In the genomic region with DNA sequence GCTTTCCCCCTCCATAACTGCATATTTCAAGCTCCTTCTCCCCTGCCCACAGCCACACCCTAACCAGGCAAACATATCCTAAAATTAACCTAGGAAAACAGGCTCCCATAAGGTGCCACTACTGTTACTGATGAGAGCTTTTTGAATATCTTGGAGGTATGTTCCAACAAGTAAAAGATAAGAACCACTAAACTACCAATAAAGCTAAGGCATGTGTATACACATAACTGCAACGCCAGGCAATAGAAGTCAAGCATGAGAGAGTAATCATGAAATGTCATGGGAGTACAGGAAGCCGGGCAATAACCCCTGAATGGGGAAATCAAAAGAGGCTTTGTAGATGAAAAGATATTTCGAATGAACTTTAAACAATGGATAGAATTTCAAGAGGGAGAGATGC, we compare ENCODE assay signal across 33 cellular contexts. TPM values are rescaled to one million over a fixed set of nuclear protein-coding genes. Genes with fewer than 3 reads are reported as not detected.
"Had no signal": no experiment of that assay in that cellular context is flagged by ENCODE, and none has a peak within 500 bp of the region (broad histone marks: within the 10 kb centered on the region; RNA-seq: fewer than 3 reads in every experiment).

No MANE protein-coding gene starts in this region.

- H3K36me3 ChIP-seq: brain microvascular endothelial cell, gastrocnemius medialis, heart left ventricle, pancreas, prostate gland had no signal

- H3K27ac Mint-ChIP-seq: activated naive CD4-positive, alpha-beta T cell treated with anti-CD3 and anti-CD28 coated beads for 36 hours; activated naive CD8-positive, alpha-beta T cell treated with anti-CD3 and anti-CD28 coated beads for 36 hours; activated T-helper 1 cell treated with anti-CD3 and anti-CD28 coated beads, Interleukin-12 subunit alpha, Interleukin-12 subunit beta, Interleukin-2, Interleukin-4 antibody, amounts not matched to agents 30 ng/mL and 10 ng/mL and 1 ng/mL, durations not matched to agents 14 hours and 24 hours and 36 hours; dendritic cell treated with granulocyte-macrophage colony-stimulating factor and Interleukin-4, amounts not matched to agents 40 ng/mL and 50 ng/mL, for 4 days; endodermal cell; immature natural killer cell; naive B cell; stimulated activated effector memory CD8-positive, alpha-beta T cell treated with anti-CD3 and anti-CD28 coated beads, Interleukin-12 subunit alpha, Interleukin-12 subunit beta, amount 100 ng/mL, for 72 hours; type B pancreatic cell had no signal

- H3K4me3 ChIP-seq: gastrocnemius medialis, heart left ventricle, pancreas, prostate gland, skin epidermis had no signal

- DNase-seq: activated CD4-positive, alpha-beta T cell treated with anti-CD3 and anti-CD28 coated beads for 4 hours; activated CD4-positive, alpha-beta T cell treated with anti-CD3 and anti-CD28 coated beads, Interleukin-2, amount 50 U/mL, for 4 hours; activated CD8-positive, alpha-beta memory T cell treated with anti-CD3 and anti-CD28 coated beads for 24 hours; activated effector memory CD4-positive, alpha-beta T cell treated with anti-CD3 and anti-CD28 coated beads, Interleukin-2, amount 50 U/mL, for 16 hours; activated naive CD4-positive, alpha-beta T cell treated with anti-CD3 and anti-CD28 coated beads for 36 hours; activated naive CD8-positive, alpha-beta T cell treated with anti-CD3 and anti-CD28 coated beads for 36 hours; amniotic stem cell; brain microvascular endothelial cell; central memory CD4-positive, alpha-beta T cell; endodermal cell; gastrocnemius medialis; heart left ventricle; hypothalamus; immature natural killer cell; kidney glomerular epithelial cell; left ventricle myocardium superior; mammary epithelial cell; naive B cell; pancreas; retina; stimulated activated CD4-positive, alpha-beta T cell treated with anti-CD3 and anti-CD28 coated beads, Interleukin-12 subunit alpha, Interleukin-12 subunit beta, amount 100 ng/mL, for 4 hours; stimulated activated CD4-positive, alpha-beta T cell treated with anti-CD3 and anti-CD28 coated beads, Interleukin-4, amount 100 ng/mL, for 24 hours; stimulated activated naive CD8-positive, alpha-beta T cell treated with anti-CD3 and anti-CD28 coated beads, Interleukin-15, amount 100 ng/mL, for 72 hours; substantia nigra had no signal

- H3K27ac ChIP-seq: brain microvascular endothelial cell, gastrocnemius medialis, heart left ventricle, pancreas, prostate gland, skin epidermis had no signal

- H3K4me1 Mint-ChIP-seq: endodermal cell; immature natural killer cell; stimulated activated effector memory CD8-positive, alpha-beta T cell treated with anti-CD3 and anti-CD28 coated beads, Interleukin-12 subunit alpha, Interleukin-12 subunit beta, amount 100 ng/mL, for 72 hours had no signal

- H3K27me3 ChIP-seq: brain microvascular endothelial cell, gastrocnemius medialis, heart left ventricle, pancreas had no signal

- ATAC-seq: esophagus mucosa; gastrocnemius medialis; heart left ventricle; left ventricle myocardium superior; pancreas; sciatic nerve; stimulated activated effector memory CD8-positive, alpha-beta T cell treated with anti-CD3 and anti-CD28 coated beads, Interleukin-12 subunit alpha, Interleukin-12 subunit beta, amount 100 ng/mL, for 72 hours; stimulated activated naive CD8-positive, alpha-beta T cell treated with anti-CD3 and anti-CD28 coated beads, Interleukin-15, amount 100 ng/mL, for 72 hours had no signal

- H3K9me3 Mint-ChIP-seq: activated naive CD4-positive, alpha-beta T cell treated with anti-CD3 and anti-CD28 coated beads for 36 hours; activated naive CD8-positive, alpha-beta T cell treated with anti-CD3 and anti-CD28 coated beads for 36 hours; activated T-helper 1 cell treated with anti-CD3 and anti-CD28 coated beads, Interleukin-12 subunit alpha, Interleukin-12 subunit beta, Interleukin-2, Interleukin-4 antibody, amounts not matched to agents 30 ng/mL and 10 ng/mL and 1 ng/mL, durations not matched to agents 14 hours and 24 hours and 36 hours; dendritic cell treated with granulocyte-macrophage colony-stimulating factor and Interleukin-4, amounts not matched to agents 40 ng/mL and 50 ng/mL, for 4 days; endodermal cell; immature natural killer cell; naive B cell; stimulated activated effector memory CD8-positive, alpha-beta T cell treated with anti-CD3 and anti-CD28 coated beads, Interleukin-12 subunit alpha, Interleukin-12 subunit beta, amount 100 ng/mL, for 72 hours; stimulated activated naive CD8-positive, alpha-beta T cell treated with anti-CD3 and anti-CD28 coated beads, Interleukin-15, amount 100 ng/mL, for 72 hours; type B pancreatic cell had no signal

- H3K4me1 ChIP-seq: gastrocnemius medialis, heart left ventricle, pancreas, prostate gland had no signal

- H3K9me3 ChIP-seq: gastrocnemius medialis, heart left ventricle, pancreas, prostate gland had no signal

- H3K4me3 Mint-ChIP-seq: activated naive CD4-positive, alpha-beta T cell treated with anti-CD3 and anti-CD28 coated beads for 36 hours; activated naive CD8-positive, alpha-beta T cell treated with anti-CD3 and anti-CD28 coated beads for 36 hours; activated T-helper 1 cell treated with anti-CD3 and anti-CD28 coated beads, Interleukin-12 subunit alpha, Interleukin-12 subunit beta, Interleukin-2, Interleukin-4 antibody, amounts not matched to agents 30 ng/mL and 10 ng/mL and 1 ng/mL, durations not matched to agents 14 hours and 24 hours and 36 hours; dendritic cell treated with granulocyte-macrophage colony-stimulating factor and Interleukin-4, amounts not matched to agents 40 ng/mL and 50 ng/mL, for 4 days; endodermal cell; immature natural killer cell; naive B cell; stimulated activated effector memory CD8-positive, alpha-beta T cell treated with anti-CD3 and anti-CD28 coated beads, Interleukin-12 subunit alpha, Interleukin-12 subunit beta, amount 100 ng/mL, for 72 hours; stimulated activated naive CD8-positive, alpha-beta T cell treated with anti-CD3 and anti-CD28 coated beads, Interleukin-15, amount 100 ng/mL, for 72 hours; type B pancreatic cell had no signal

- H3K27me3 Mint-ChIP-seq: type B pancreatic cell had no signal

- H3K36me3 Mint-ChIP-seq: activated naive CD8-positive, alpha-beta T cell treated with anti-CD3 and anti-CD28 coated beads for 36 hours; immature natural killer cell; naive B cell; stimulated activated effector memory CD8-positive, alpha-beta T cell treated with anti-CD3 and anti-CD28 coated beads, Interleukin-12 subunit alpha, Interleukin-12 subunit beta, amount 100 ng/mL, for 72 hours; type B pancreatic cell had no signal

RNA-seq across cellular contexts. Expression of a gene that starts 9.3 kb away (rescaled TPM):
- total RNA-seq: activated naive CD4-positive, alpha-beta T cell treated with anti-CD3 and anti-CD28 coated beads for 36 hours; activated naive CD8-positive, alpha-beta T cell treated with anti-CD3 and anti-CD28 coated beads for 36 hours; activated T-helper 1 cell treated with anti-CD3 and anti-CD28 coated beads, Interleukin-12 subunit alpha, Interleukin-12 subunit beta, Interleukin-2, Interleukin-4 antibody, amounts not matched to agents 30 ng/mL and 10 ng/mL and 1 ng/mL, durations not matched to agents 14 hours and 24 hours and 36 hours; endodermal cell; esophagus mucosa; gastrocnemius medialis; heart left ventricle; left ventricle myocardium superior; sciatic nerve had no signal
- polyA plus RNA-seq: heart left ventricle, immature natural killer cell, neural cell, pancreas had no signal
